ENCODE assay signal across 29 cellular contexts in the genomic region with DNA sequence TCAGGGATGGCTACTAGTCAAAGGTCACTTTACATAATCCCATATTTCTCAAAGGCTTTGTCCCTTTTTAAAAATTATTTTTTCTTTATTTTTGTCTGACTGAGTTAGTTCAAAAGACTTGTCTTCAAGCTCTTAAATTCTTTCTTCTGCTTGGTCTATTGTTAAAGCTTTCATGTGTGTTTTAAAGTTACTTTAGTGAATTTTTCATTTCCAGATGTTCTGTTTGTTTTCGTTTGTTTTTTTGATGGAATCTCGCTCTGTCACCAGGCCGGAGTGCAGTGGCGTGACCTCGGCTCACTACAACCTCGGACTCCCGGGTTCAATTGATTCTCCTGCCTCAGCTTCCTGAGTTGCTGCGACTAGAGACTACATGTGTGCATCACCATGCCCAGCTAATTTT.
"Had no signal": no experiment of that assay in that cellular context is flagged by ENCODE, and none has a peak within 500 bp of the region (broad histone marks: within the 10 kb centered on the region; RNA-seq: fewer than 3 reads in every experiment).

No MANE protein-coding gene starts in this region.

- H3K9me3 ChIP-seq: testis, thyroid gland had no signal

- FAIRE-seq: urothelium cell line had no signal

- H3K4me1 ChIP-seq: stomach, suprapubic skin, testis, thyroid gland, tibial nerve, upper lobe of left lung, upper lobe of right lung, uterus, vagina had no signal

- H3K27ac ChIP-seq: stomach, suprapubic skin, testis, thoracic aorta, thyroid gland, tibial artery, tibial nerve, transverse colon, upper lobe of left lung, upper lobe of right lung, uterus, vagina had no signal

- DNase-seq: stimulated activated CD4-positive, alpha-beta T cell treated with anti-CD3 and anti-CD28 coated beads, Interleukin-2, amount 100 ng/mL, for 48 hours; stimulated activated CD4-positive, alpha-beta T cell treated with anti-CD3 and anti-CD28 coated beads, Interleukin-4, amount 100 ng/mL, for 1 hour; stimulated activated CD4-positive, alpha-beta T cell treated with anti-CD3 and anti-CD28 coated beads, Interleukin-4, amount 100 ng/mL, for 24 hours; stimulated activated CD4-positive, alpha-beta T cell treated with anti-CD3 and anti-CD28 coated beads, Interleukin-4, amount 100 ng/mL, for 4 hours; stimulated activated CD8-positive, alpha-beta memory T cell treated with anti-CD3 and anti-CD28 coated beads, Interleukin-4, amount 100 ng/mL, for 48 hours; stimulated activated naive B cell treated with anti-CD40 and anti-IgM and Interleukin-4, amounts not matched to agents 10 μg/mL and 1 μg/mL and 100 μg/mL, for 72 hours; stimulated activated naive CD4-positive, alpha-beta T cell; stimulated activated naive CD4-positive, alpha-beta T cell treated with Interleukin-2 at 50 U/mL for 16 hours; stimulated activated naive CD8-positive, alpha-beta T cell treated with anti-CD3 and anti-CD28 coated beads, Interleukin-15, amount 100 ng/mL, for 72 hours; stimulated activated naive CD8-positive, alpha-beta T cell treated with anti-CD3 and anti-CD28 coated beads, Interleukin-15, Interleukin-2, amounts not matched to agents 100 U/mL and 50 U/mL, for 24 hours; stomach; substantia nigra; testis; thyroid gland; tibial artery; transverse colon; trophoblast cell; upper lobe of left lung; upper lobe of right lung; uterus had no signal

- H3K27me3 Mint-ChIP-seq: stimulated activated memory B cell treated with anti-CD40 and anti-IgM and Interleukin-4, amounts not matched to agents 10 μg/mL and 1 μg/mL and 100 μg/mL, for 72 hours; stimulated activated naive CD8-positive, alpha-beta T cell treated with anti-CD3 and anti-CD28 coated beads, Interleukin-15, amount 100 ng/mL, for 72 hours; stimulated activated naive CD8-positive, alpha-beta T cell treated with anti-CD3 and anti-CD28 coated beads, Interleukin-15, Interleukin-2, amounts not matched to agents 100 ng/mL and 50 ng/mL, for 24 hours; type B pancreatic cell had no signal

- H3K27me3 ChIP-seq: stomach, suprapubic skin, testis, thyroid gland, tibial artery, tibial nerve, transverse colon, upper lobe of left lung, upper lobe of right lung, uterus, vagina had no signal

- H3K36me3 ChIP-seq: stomach, suprapubic skin, thoracic aorta, thyroid gland, tibial artery, tibial nerve, transverse colon, upper lobe of left lung, upper lobe of right lung, uterus, vagina had no signal

- H3K4me1 Mint-ChIP-seq: stimulated activated effector memory CD8-positive, alpha-beta T cell treated with anti-CD3 and anti-CD28 coated beads, Interleukin-12 subunit alpha, Interleukin-12 subunit beta, amount 100 ng/mL, for 72 hours; stimulated activated memory B cell treated with anti-CD40 and anti-IgM and Interleukin-4, amounts not matched to agents 10 μg/mL and 1 μg/mL and 100 μg/mL, for 72 hours; stimulated activated naive B cell treated with anti-CD40 and anti-IgM and Interleukin-4, amounts not matched to agents 10 μg/mL and 1 μg/mL and 100 μg/mL, for 72 hours; stimulated activated naive CD8-positive, alpha-beta T cell treated with anti-CD3 and anti-CD28 coated beads, Interleukin-15, amount 100 ng/mL, for 72 hours had no signal

- H3K36me3 Mint-ChIP-seq: stimulated activated effector memory CD8-positive, alpha-beta T cell treated with anti-CD3 and anti-CD28 coated beads, Interleukin-12 subunit alpha, Interleukin-12 subunit beta, amount 100 ng/mL, for 72 hours; stimulated activated memory B cell treated with anti-CD40 and anti-IgM and Interleukin-4, amounts not matched to agents 10 μg/mL and 1 μg/mL and 100 μg/mL, for 72 hours; type B pancreatic cell had no signal

- ATAC-seq: stimulated activated effector memory CD8-positive, alpha-beta T cell treated with anti-CD3 and anti-CD28 coated beads, Interleukin-12 subunit alpha, Interleukin-12 subunit beta, amount 100 ng/mL, for 72 hours; stimulated activated memory B cell treated with anti-CD40 and anti-IgM and Interleukin-4, amounts not matched to agents 10 μg/mL and 1 μg/mL and 100 μg/mL, for 72 hours; stimulated activated naive B cell treated with anti-CD40 and anti-IgM and Interleukin-4, amounts not matched to agents 10 μg/mL and 1 μg/mL and 100 μg/mL, for 72 hours; stimulated activated naive CD8-positive, alpha-beta T cell treated with anti-CD3 and anti-CD28 coated beads, Interleukin-15, amount 100 ng/mL, for 72 hours; stimulated activated naive CD8-positive, alpha-beta T cell treated with anti-CD3 and anti-CD28 coated beads, Interleukin-15, Interleukin-2, amounts not matched to agents 100 U/mL and 50 U/mL, for 24 hours; upper lobe of right lung had no signal

- H3K4me3 ChIP-seq: stomach, suprapubic skin, testis, thoracic aorta, thyroid gland, tibial artery, tibial nerve, transverse colon, upper lobe of left lung, upper lobe of right lung, uterus, vagina had no signal

- H3K4me3 Mint-ChIP-seq: stimulated activated effector memory CD8-positive, alpha-beta T cell treated with anti-CD3 and anti-CD28 coated beads, Interleukin-12 subunit alpha, Interleukin-12 subunit beta, amount 100 ng/mL, for 72 hours; stimulated activated memory B cell treated with anti-CD40 and anti-IgM and Interleukin-4, amounts not matched to agents 10 μg/mL and 1 μg/mL and 100 μg/mL, for 72 hours; stimulated activated naive B cell treated with anti-CD40 and anti-IgM and Interleukin-4, amounts not matched to agents 10 μg/mL and 1 μg/mL and 100 μg/mL, for 72 hours; stimulated activated naive CD8-positive, alpha-beta T cell treated with anti-CD3 and anti-CD28 coated beads, Interleukin-15, amount 100 ng/mL, for 72 hours; stimulated activated naive CD8-positive, alpha-beta T cell treated with anti-CD3 and anti-CD28 coated beads, Interleukin-15, Interleukin-2, amounts not matched to agents 100 ng/mL and 50 ng/mL, for 24 hours; type B pancreatic cell had no signal
